In genomic region chr19:52569648-52570004, GRCh38 we compare ENCODE assay signal across 8 cellular contexts. TPM values are rescaled to one million over a fixed set of nuclear protein-coding genes. Genes with fewer than 3 reads are reported as not detected.
DNase-seq lines count a peak whose midpoint lies in the region; ATAC-seq and TF ChIP-seq lines count a peak whose summit lies in the region.
"Not testable (repeated sequence)": the region's sequence is repeated elsewhere in the genome, so short reads cannot be mapped to it uniquely, and the experiment has no call there.

No MANE protein-coding gene starts in this region.

- peak overlapping the region in 1 of 2 donors; percentile 96 for H3K4me3 ChIP-seq in CD4-positive, alpha-beta memory T cell (ENCODE audit: low read length in 2 of 2)
- peak overlapping the region; percentile 88 for H3K4me3 ChIP-seq in OCI-LY7 (ENCODE audit: low read depth, low read length, poor library complexity, severe bottlenecking)
- peak overlapping the region; percentile 96 for H3K4me3 ChIP-seq in iPS-20b (ENCODE audit: low read length)

- peaks cover 3 to 48% (median 32%) of the 10 kb centered on the region in 8 donors for H3K9me3 Mint-ChIP-seq in CD4-positive, alpha-beta memory T cell
- peaks cover 39% of the 10 kb centered on the region for H3K9me3 Mint-ChIP-seq in activated naive CD4-positive, alpha-beta T cell treated with anti-CD3 and anti-CD28 coated beads for 36 hours
- H3K9me3 Mint-ChIP-seq in effector memory CD8-positive, alpha-beta T cell; neural crest cell: not testable (repeated sequence)

- POLR2A ChIA-PET in CD4-positive, alpha-beta memory T cell (lab: Charles Lee; ENCODE audit: partially characterized antibody); OCI-LY7 (lab: Charles Lee): not testable (repeated sequence)

- ATAC-seq in HG03175 (IDR thresholded peaks at IDR 0.05; ENCODE audit: unreplicated experiment) = peak; percentile 9
- peak; percentile 6 for ATAC-seq in effector memory CD8-positive, alpha-beta T cell (replicated peaks)

- H3K4me1 Mint-ChIP-seq in CD4-positive, alpha-beta memory T cell = peaks cover 16 to 41% (median 34%) of the 10 kb centered on the region in 4 donors
- peaks cover 31% of the 10 kb centered on the region for H3K4me1 Mint-ChIP-seq in activated naive CD4-positive, alpha-beta T cell treated with anti-CD3 and anti-CD28 coated beads for 36 hours (ENCODE audit: low read depth)
- H3K4me1 Mint-ChIP-seq in effector memory CD8-positive, alpha-beta T cell (ENCODE audit: low read depth in 2 of 2) = peaks cover 21 to 38% of the 10 kb centered on the region in 2 donors
- peaks cover 28% of the 10 kb centered on the region for H3K4me1 Mint-ChIP-seq in neural crest cell

- peak overlapping the region; percentile 89 for H3K4me2 ChIP-seq in OCI-LY7 (ENCODE audit: low read length)

- peak overlapping the region; percentile 83 to 99 (median 97) for H3K27ac Mint-ChIP-seq in CD4-positive, alpha-beta memory T cell
- H3K27ac Mint-ChIP-seq in activated naive CD4-positive, alpha-beta T cell treated with anti-CD3 and anti-CD28 coated beads for 36 hours = peak overlapping the region; percentile 93
- peak overlapping the region; percentile 92 to 96 for H3K27ac Mint-ChIP-seq in effector memory CD8-positive, alpha-beta T cell
- peak overlapping the region; percentile 83 for H3K27ac Mint-ChIP-seq in neural crest cell (ENCODE audit: unreplicated experiment)

- not testable (repeated sequence) for H3K9me2 ChIP-seq in OCI-LY7 (ENCODE audit: insufficient read depth, low read length)

- CTCF ChIA-PET in CD4-positive, alpha-beta memory T cell (lab: Charles Lee; ENCODE audit: partially characterized antibody); OCI-LY7 (lab: Charles Lee; ENCODE audit: unreplicated experiment); activated naive CD4-positive, alpha-beta T cell treated with anti-CD3 and anti-CD28 coated beads for 36 hours (lab: Charles Lee): not testable (repeated sequence)

- peaks cover 24% of the 10 kb centered on the region; the same call in 1 of the 2 replicates for H3K79me2 ChIP-seq in OCI-LY7 (ENCODE audit: insufficient read depth, low read depth, low read length)

- not testable (repeated sequence) for TF ChIP-seq CTCF in OCI-LY7 (conservative IDR thresholded peaks at IDR 0.05; ENCODE audit: low read length); neural crest cell (conservative IDR thresholded peaks at IDR 0.05)

- intact Hi-C loops in CD4-positive, alpha-beta memory T cell (cut with micrococcal nuclease) = loop anchor here (1.0 kb wide), 8 partner anchors 32 to 300 kb away; partner anchors contain the start of genes ZNF480, ZNF528, ZNF611 and ZNF766
- intact Hi-C loops in OCI-LY7 (cut with micrococcal nuclease; ENCODE audit: unreplicated experiment) = loop anchor here (5.0 kb wide), 1 partner anchor 32 kb away; no protein-coding TSS in a partner anchor
- intact Hi-C loops in activated naive CD4-positive, alpha-beta T cell treated with anti-CD3 and anti-CD28 coated beads for 36 hours (cut with micrococcal nuclease) = loop anchor here (1.0 kb wide), 4 partner anchors 26 to 121 kb away; partner anchors contain the start of gene ZNF808

- H3K9ac ChIP-seq in iPS-20b (ENCODE audit: low read depth, low read length) = peak overlapping the region; percentile 77; the same call in 1 of the 2 replicates

- H3K4me1 ChIP-seq in CD4-positive, alpha-beta memory T cell (ENCODE audit: insufficient read depth, low read length) = peaks cover 16% of the 10 kb centered on the region
- H3K4me1 ChIP-seq in OCI-LY7 (ENCODE audit: insufficient read depth, low read length, poor library complexity, severe bottlenecking) = peaks cover 12% of the 10 kb centered on the region
- H3K4me1 ChIP-seq in iPS-20b (ENCODE audit: insufficient read depth, low read length) = not testable (repeated sequence)

- not testable (repeated sequence) for H3K27me3 Mint-ChIP-seq in CD4-positive, alpha-beta memory T cell; activated naive CD4-positive, alpha-beta T cell treated with anti-CD3 and anti-CD28 coated beads for 36 hours (ENCODE audit: low read depth); effector memory CD8-positive, alpha-beta T cell; neural crest cell (ENCODE audit: low read depth)

- peak overlapping the region; percentile 67 for H3K27ac ChIP-seq in CD4-positive, alpha-beta memory T cell (ENCODE audit: low read depth, low read length)
- not testable (repeated sequence) for H3K27ac ChIP-seq in OCI-LY7 (ENCODE audit: low read depth, low read length, poor library complexity, severe bottlenecking); iPS-20b (ENCODE audit: low read length)
- H3K27ac ChIP-seq in substantia nigra (ENCODE audit: low read depth, low read length, poor library complexity, severe bottlenecking) = peak overlapping the region; percentile 70

- peaks cover 0 to 11% of the 10 kb centered on the region in 2 donors for H3K9me3 ChIP-seq in CD4-positive, alpha-beta memory T cell (ENCODE audit: control insufficient read depth in 1 of 2, low read length in 2 of 2)
- H3K9me3 ChIP-seq in OCI-LY7 (ENCODE audit: low read length); iPS-20b (ENCODE audit: insufficient read depth, low read depth, low read length): not testable (repeated sequence)

- BruUV-seq in OCI-LY7 (replicated peaks; lab: Mats Ljungman, UMichigan) = not testable (repeated sequence)

- H3K36me3 ChIP-seq in CD4-positive, alpha-beta memory T cell (ENCODE audit: insufficient read depth, low read length) = peaks cover 22% of the 10 kb centered on the region
- H3K36me3 ChIP-seq in OCI-LY7 (ENCODE audit: insufficient read depth, low read length) = peaks cover 29% of the 10 kb centered on the region
- peaks cover 23% of the 10 kb centered on the region for H3K36me3 ChIP-seq in iPS-20b (ENCODE audit: insufficient read depth, low read depth, low read length)

- peaks cover 45 to 51% of the 10 kb centered on the region in 2 donors for H3K36me3 Mint-ChIP-seq in CD4-positive, alpha-beta memory T cell
- peaks cover 59% of the 10 kb centered on the region for H3K36me3 Mint-ChIP-seq in activated naive CD4-positive, alpha-beta T cell treated with anti-CD3 and anti-CD28 coated beads for 36 hours (ENCODE audit: low read depth)
- H3K36me3 Mint-ChIP-seq in effector memory CD8-positive, alpha-beta T cell (ENCODE audit: insufficient read depth) = peaks cover 25% of the 10 kb centered on the region
- H3K36me3 Mint-ChIP-seq in neural crest cell (ENCODE audit: low read depth) = peaks cover 14% of the 10 kb centered on the region

- not testable (repeated sequence) for H4K20me1 ChIP-seq in OCI-LY7 (ENCODE audit: insufficient read depth, low read length)

- H3K4me3 Mint-ChIP-seq in CD4-positive, alpha-beta memory T cell = peak overlapping the region; percentile 91 to 98 (median 96)
- peak overlapping the region; percentile 92 for H3K4me3 Mint-ChIP-seq in activated naive CD4-positive, alpha-beta T cell treated with anti-CD3 and anti-CD28 coated beads for 36 hours
- peak overlapping the region; percentile 91 to 96 for H3K4me3 Mint-ChIP-seq in effector memory CD8-positive, alpha-beta T cell
- H3K4me3 Mint-ChIP-seq in neural crest cell = peak overlapping the region; percentile 90

- H2AFZ ChIP-seq in OCI-LY7 (ENCODE audit: low read length) = peak overlapping the region; percentile 90; the same call in 1 of the 2 replicates

- H3K27me3 ChIP-seq in CD4-positive, alpha-beta memory T cell (ENCODE audit: insufficient read depth, low read length); iPS-20b (ENCODE audit: insufficient read depth, low read length): not testable (repeated sequence)

- DNase-seq in CD4-positive, alpha-beta memory T cell; OCI-LY7 (ENCODE audit: low spot score); activated naive CD4-positive, alpha-beta T cell treated with anti-CD3 and anti-CD28 coated beads for 36 hours; effector memory CD8-positive, alpha-beta T cell; neural crest cell (ENCODE audit: low read depth, low spot score): not testable (repeated sequence)
- DNase-seq in substantia nigra (lab: John Stamatoyannopoulos, UW) = peak in 13 of 49 donors; percentile 7 to 80 (median 36)

RNA-seq across cellular contexts. Expression of gene ZNF701, which starts 0.5 kb away (rescaled TPM):
- total RNA-seq in CD4-positive, alpha-beta memory T cell = 10 to 100 TPM; 51.1 to 51.7 TPM
- polyA plus RNA-seq in CD4-positive, alpha-beta memory T cell = 10 to 100 TPM; 10.7 to 21.0 TPM
- 18.0 and 18.1 TPM in 2 replicates for total RNA-seq in OCI-LY7 (2014; rRNA removed; shearing (Covaris generic))
- total RNA-seq in OCI-LY7 (2022) (25.5 and 28.3 TPM in 2 replicates), neural crest cell (17.3 and 18.7 TPM in 2 replicates)
- total RNA-seq in activated naive CD4-positive, alpha-beta T cell treated with anti-CD3 and anti-CD28 coated beads for 36 hours = 10 to 100 TPM; 13.8 to 15.0 TPM

RNA-seq across cellular contexts. Expression of gene ZNF808, which starts 42.2 kb away (rescaled TPM):
- 10 to 100 TPM; 61.7 to 65.2 TPM for total RNA-seq in CD4-positive, alpha-beta memory T cell
- 10 to 100 TPM in 1 of 2 donors, 1 to 10 TPM in 1; 2.0 to 10.8 TPM for polyA plus RNA-seq in CD4-positive, alpha-beta memory T cell
- 26.9 and 46.6 TPM in 2 replicates for total RNA-seq in OCI-LY7 (2014; rRNA removed; shearing (Covaris generic))
- total RNA-seq in OCI-LY7 (2022) (29.2 and 33.7 TPM in 2 replicates), neural crest cell (23.4 and 25.9 TPM in 2 replicates)
- total RNA-seq in activated naive CD4-positive, alpha-beta T cell treated with anti-CD3 and anti-CD28 coated beads for 36 hours = 10 to 100 TPM; 19.1 to 20.1 TPM
